ENCODE assay signal across 8 cellular contexts in genomic region chr15:62782100-62782791, GRCh38.
DNase-seq lines count a peak whose midpoint lies in the region; ATAC-seq and TF ChIP-seq lines count a peak whose summit lies in the region.

No MANE protein-coding gene starts in this region.

- H3K4me3 ChIP-seq in GM23248 (no peak overlapping the region), gastrocnemius medialis (no peak overlapping the region)

- peaks cover 33% of the 10 kb centered on the region for H3F3A ChIP-seq in GM23248 (ENCODE audit: insufficient read depth)

- in situ Hi-C loops in GM23248 (cut with MboI) = loop anchor here (25.0 kb wide), 1 partner anchor 630 kb away; no protein-coding TSS in a partner anchor
- in situ Hi-C loops in gastrocnemius medialis (cut with MboI; ENCODE audit: low sequenced_read_pairs in 4 of 4) = loop anchor here in 1 of 4 donors (10.0 kb wide), 1 partner anchor 313 kb away; no protein-coding TSS in a partner anchor

- H3K9me2 ChIP-seq in GM23248 (ENCODE audit: insufficient read depth) = no peaks in the 10 kb centered on the region

- H2AFZ ChIP-seq in GM23248 = no peak overlapping the region

- intact Hi-C loops in gastrocnemius medialis (cut with DNase I; ENCODE audit: low total_unique reads) = loop anchor here (2.0 kb wide), 1 partner anchor 311 kb away; no protein-coding TSS in a partner anchor

- H3K9me3 ChIP-seq in GM23248 (ENCODE audit: low read depth) = no peaks in the 10 kb centered on the region
- H3K9me3 ChIP-seq in gastrocnemius medialis = no peaks in the 10 kb centered on the region

- H4K20me1 ChIP-seq in GM23248 (ENCODE audit: insufficient read depth) = no peaks in the 10 kb centered on the region

- H3K4me1 ChIP-seq in GM23248 (ENCODE audit: insufficient read depth) (peaks cover 39% of the 10 kb centered on the region), gastrocnemius medialis (peaks cover 0 to 11% of the 10 kb centered on the region in 2 donors)

- no peak overlapping the region for H3K27ac ChIP-seq in GM23248
- no peak overlapping the region for H3K27ac ChIP-seq in gastrocnemius medialis

- TF ChIP-seq POLR2A in gastrocnemius medialis (IDR thresholded peaks at IDR 0.05) = no peak

- peak; percentile 55 to 67 (median 63) for TF ChIP-seq CTCF in gastrocnemius medialis (IDR thresholded peaks at IDR 0.05 in 4 of 5, conservative IDR thresholded peaks at IDR 0.05 in 1 of 5)

- H3K9ac ChIP-seq in GM23248 = no peak overlapping the region

- 66 to 71% methylated on average over 11 of the region's 11 CpGs for WGBS in GM23248 (ENCODE audit: low coverage in 1 of 2, low lambda C conversion rate in 2 of 2, missing lambda C conversion rate in 2 of 2), 2 experiments

- DNase-seq in Ammon's horn (ENCODE audit: low spot score) = peak; percentile 89
- peak; percentile 86 for DNase-seq in GM23248
- peak; percentile 67 for DNase-seq in NCI-H460 (ENCODE audit: extremely low read depth, low read depth)
- DNase-seq in astrocyte of the hippocampus (ENCODE audit: low read depth, low spot score) = peak; percentile 96
- peak; percentile 80 for DNase-seq in hepatic stellate cell (ENCODE audit: low spot score)
- DNase-seq in gastrocnemius medialis = peak; percentile 31 to 67
- no peak for DNase-seq in effector CD8-positive, alpha-beta T cell (lab: John Stamatoyannopoulos, UW)

- ATAC-seq in gastrocnemius medialis (peak; percentile 80 to 92), HG03025 (IDR thresholded peaks at IDR 0.05; ENCODE audit: low FRiP score, unreplicated experiment) (no peak)

- H3K4me2 ChIP-seq in GM23248 (ENCODE audit: unreplicated experiment) = no peak overlapping the region

- H3K36me3 ChIP-seq in GM23248 (ENCODE audit: low read depth) (no peaks in the 10 kb centered on the region), gastrocnemius medialis (no peaks in the 10 kb centered on the region)

- H3K79me2 ChIP-seq in GM23248 (ENCODE audit: insufficient read depth) = no peaks in the 10 kb centered on the region

- no peaks in the 10 kb centered on the region for H3K27me3 ChIP-seq in GM23248 (replicated peaks; ENCODE audit: insufficient read depth)
- no peaks in the 10 kb centered on the region for H3K27me3 ChIP-seq in gastrocnemius medialis
